Comparison of ENCODE assay signal across 8 cellular contexts in genomic region chr18:9913151-9913525, GRCh38. TPM values are rescaled to one million over a fixed set of nuclear protein-coding genes. Genes with fewer than 3 reads are reported as not detected.
DNase-seq lines count a peak whose midpoint lies in the region; ATAC-seq and TF ChIP-seq lines count a peak whose summit lies in the region.

No MANE protein-coding gene starts in this region.

- no peaks in the 10 kb centered on the region for H3K27me3 ChIP-seq in transverse colon

- peak overlapping the region; percentile 99 to 100 (median 99) for H3K27ac ChIP-seq in transverse colon

- H3K4me1 Mint-ChIP-seq in activated T-cell treated with anti-CD3 and anti-CD28 coated beads, Interleukin-2, amount 50 U/mL, for 72 hours (ENCODE audit: low read depth) = peaks cover 26% of the 10 kb centered on the region

- no peak for ATAC-seq in activated T-cell treated with anti-CD3 and anti-CD28 coated beads, Interleukin-2, amount 50 U/mL, for 72 hours (replicated peaks in 1 of 2)
- peak; percentile 3 for ATAC-seq in left lobe of liver

- H3K9me3 ChIP-seq in transverse colon = no peaks in the 10 kb centered on the region

- TF ChIP-seq CTCF in astrocyte of the cerebellum (IDR thresholded peaks at IDR 0.05; ENCODE audit: low read depth, low read length, missing control alignments) (no peak), transverse colon (IDR thresholded peaks at IDR 0.05) (no peak)

- 0 to 7% methylated on average over 5 to 12 of the region's 12 CpGs for WGBS in transverse colon (ENCODE audit: low coverage in 1 of 2), 2 donors

- intact Hi-C loops in transverse colon (cut with DNase I; ENCODE audit: low total_unique reads) = loop anchor here (10.0 kb wide), 1 partner anchor 58 kb away; no protein-coding TSS in a partner anchor

- no peaks in the 10 kb centered on the region for H3K9me3 Mint-ChIP-seq in activated T-cell treated with anti-CD3 and anti-CD28 coated beads, Interleukin-2, amount 50 U/mL, for 72 hours

- no peak for DNase-seq in activated T-cell treated with anti-CD3 and anti-CD28 coated beads, Interleukin-2, amount 50 U/mL, for 72 hours
- DNase-seq in activated T-cell treated with anti-CD3 and anti-CD28 coated beads, Interleukin-2, amount 50 U/mL, for 48 hours = no peak
- DNase-seq in astrocyte of the cerebellum (ENCODE audit: low read depth) (no peak), left lobe of liver (ENCODE audit: low spot score) (no peak), transverse colon (no peak), UCSD-AML1 (lab: John Stamatoyannopoulos, UW; ENCODE audit: unreplicated experiment) (no peak), Kasumi-1 (lab: John Stamatoyannopoulos, UW) (no peak), SKM-1 treated with dmso at 0.1 percent for 144 hours (lab: John Stamatoyannopoulos, UW; ENCODE audit: unreplicated experiment) (no peak)

- TF ChIP-seq POLR2A in transverse colon (IDR thresholded peaks at IDR 0.05) = no peak

- peak overlapping the region; percentile 83 for H3K27ac Mint-ChIP-seq in activated T-cell treated with anti-CD3 and anti-CD28 coated beads, Interleukin-2, amount 50 U/mL, for 72 hours

- H3K36me3 Mint-ChIP-seq in activated T-cell treated with anti-CD3 and anti-CD28 coated beads, Interleukin-2, amount 50 U/mL, for 72 hours (ENCODE audit: insufficient read depth in 2 of 2) = peaks cover 4% of the 10 kb centered on the region in 2 donors

- no peaks in the 10 kb centered on the region for H3K36me3 ChIP-seq in transverse colon

- peaks cover 1 to 33% (median 26%) of the 10 kb centered on the region in 4 donors for H3K4me1 ChIP-seq in transverse colon

- TF ChIP-seq EP300 in transverse colon (IDR thresholded peaks at IDR 0.05; ENCODE audit: low read depth) = no peak

- in situ Hi-C loops in astrocyte of the cerebellum (cut with HindIII; ENCODE audit: low sequenced_read_pairs) = no loop called here
- in situ Hi-C loops in transverse colon (cut with MboI; ENCODE audit: low pct_ligation_motif_present in 1 of 4, low pct_unique_long_range_greater_than_20kb in 1 of 4, low sequenced_read_pairs in 3 of 4) = loop anchor here in 1 of 4 donors (25.0 kb wide), 1 partner anchor 301 kb away; the partner anchor contains the start of gene PPP4R1

- H3K27me3 Mint-ChIP-seq in activated T-cell treated with anti-CD3 and anti-CD28 coated beads, Interleukin-2, amount 50 U/mL, for 72 hours (ENCODE audit: low read depth) = peaks cover 10% of the 10 kb centered on the region

- H3K4me3 ChIP-seq in astrocyte of the cerebellum (ENCODE audit: low read depth, low read length) (peak overlapping the region; percentile 72), transverse colon (peak overlapping the region; percentile 62 to 97 (median 92))

- peak overlapping the region; percentile 88 for H3K4me3 Mint-ChIP-seq in activated T-cell treated with anti-CD3 and anti-CD28 coated beads, Interleukin-2, amount 50 U/mL, for 72 hours

RNA-seq across cellular contexts. Expression of gene VAPA, which starts 0.7 kb away (rescaled TPM):
- total RNA-seq in activated T-cell treated with anti-CD3 and anti-CD28 coated beads, Interleukin-2, amount 50 U/mL, for 72 hours = 100 to 1,000 TPM; 197 to 209 TPM
- 72.4 TPM for total RNA-seq in left lobe of liver
- 100 to 1,000 TPM; 110 to 322 (median 213) TPM for total RNA-seq in transverse colon

RNA-seq across cellular contexts. Expression of gene TXNDC2, which starts 27.4 kb away (rescaled TPM):
- total RNA-seq in activated T-cell treated with anti-CD3 and anti-CD28 coated beads, Interleukin-2, amount 50 U/mL, for 72 hours = not detected
- total RNA-seq in left lobe of liver (not detected), transverse colon (under 1 TPM in 1 of 4 donors, not detected in 3; 0.27 TPM)
